ENCODE assay signal across 24 cellular contexts in the genomic region with DNA sequence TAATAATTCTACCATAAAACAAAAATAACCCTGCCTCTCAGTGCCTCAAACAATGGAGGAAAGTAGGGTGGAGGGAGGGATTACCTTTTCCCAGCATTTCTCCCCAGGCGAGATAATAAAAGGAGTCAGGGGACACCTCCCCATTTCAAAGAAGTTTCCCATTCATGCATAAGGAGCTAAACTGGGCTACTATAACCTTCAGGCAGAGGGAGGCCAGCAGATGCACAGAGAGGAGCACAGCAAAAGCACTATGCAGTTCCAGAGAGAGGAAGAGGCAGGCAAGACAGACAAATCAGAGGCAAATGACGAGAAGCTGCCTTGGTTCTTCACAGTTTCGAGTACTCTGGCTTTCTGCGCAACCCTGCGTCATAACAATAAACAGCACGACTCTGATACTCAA. TPM values are rescaled to one million over a fixed set of nuclear protein-coding genes. Genes with fewer than 3 reads are reported as not detected.
"Had no signal": no experiment of that assay in that cellular context is flagged by ENCODE, and none has a peak within 500 bp of the region (broad histone marks: within the 10 kb centered on the region; RNA-seq: fewer than 3 reads in every experiment).

No MANE protein-coding gene starts in this region.

- FAIRE-seq: HTR-8/SVneo had no signal

- H3K4me2 ChIP-seq: KMS-11 had no signal

- H3K9ac ChIP-seq: KMS-11 had no signal

- DNase-seq: IMR-90, MV-4-11, NCI-H1048, NCI-H1105, NCI-H1417, NCI-H1436 treated with DMSO at 0.1 percent for 48 hours, NCI-H1694, NCI-H187 treated with DMSO at 0.1 percent for 48 hours, NCI-H2029 treated with DMSO at 0.1 percent for 48 hours, NCI-H2171 treated with DMSO at 0.1 percent for 48 hours, NCI-H524 treated with DMSO at 0.1 percent for 48 hours, NCI-H774, SHP77 treated with DMSO at 0.1 percent for 48 hours, SJCRH30 had no signal

- ATAC-seq: Panc1, PC-3, Right ventricle myocardium inferior, SK-N-SH treated with all-trans-retinoic acid at 6 μM for 48 hours had no signal

- H3K27ac ChIP-seq: HL-60, KMS-11, SJCRH30 had no signal

- H3K27me3 ChIP-seq: SJCRH30 had no signal

- H3K36me3 ChIP-seq: SJCRH30 had no signal

- H3K4me3 ChIP-seq: SJCRH30 had no signal

- H3K9me3 ChIP-seq: SJCRH30 had no signal

- H3K4me1 ChIP-seq: SJCRH30 had no signal

RNA-seq across cellular contexts. Expression of gene CFAP210, which starts 17.4 kb away (rescaled TPM):
- total RNA-seq: IMR-90, MCF 10A, OCI-LY7, PC-3, RPMI7951, SJCRH30 had no signal
- polyA plus RNA-seq: IMR-90 had no signal
